In genomic region chrX:123993326-123993725, GRCh38 we compare ENCODE assay signal across 14 cellular contexts.
DNase-seq lines count a peak whose midpoint lies in the region; ATAC-seq and TF ChIP-seq lines count a peak whose summit lies in the region.
"Had no signal": no experiment of that assay in that cellular context is flagged by ENCODE, and none has a peak within 500 bp of the region (broad histone marks: within the 10 kb centered on the region; RNA-seq: fewer than 3 reads in every experiment).

No MANE protein-coding gene starts in this region.

- peak overlapping the region; percentile 52 for H3K27ac ChIP-seq in ACC112 (ENCODE audit: low read depth, low read length)
- H3K27ac ChIP-seq in HEK293 (ENCODE audit: extremely low read depth, low read depth, low read length): no peak overlapping the region
- H3K27ac ChIP-seq: SJSA1 had no signal

- CTCF ChIA-PET in HEK293 (lab: Yijun Ruan, JAX): interaction anchor here (1.5 kb wide), 1 partner anchor 17 kb away, joined by 3 read pairs; no protein-coding TSS in a partner anchor

- peaks cover 80% of the 10 kb centered on the region for H3K79me2 ChIP-seq in ACC112 (ENCODE audit: control insufficient read depth, insufficient read depth, low read length, unreplicated experiment)

- ATAC-seq in HG03378 (IDR thresholded peaks at IDR 0.05; ENCODE audit: unreplicated experiment): no peak
- ATAC-seq: WTC11 had no signal

- no peak overlapping the region for H2AFZ ChIP-seq in ACC112 (ENCODE audit: low read length, unreplicated experiment)

- DNase-seq in amniotic stem cell (lab: John Stamatoyannopoulos, UW) (peak; percentile 29), hepatic stellate cell (ENCODE audit: low spot score) (peak; percentile 33), midbrain (lab: John Stamatoyannopoulos, UW) (no peak), head of caudate nucleus (no peak), NK-92 (lab: John Stamatoyannopoulos, UW; ENCODE audit: unreplicated experiment) (no peak)
- DNase-seq: AML-193, anterior cingulate cortex, endodermal cell, naive B cell had no signal

- no peak for TF ChIP-seq CTCF in HEK293 (tag by site-specific recombination; IDR thresholded peaks at IDR 0.05)

- no peaks in the 10 kb centered on the region for H3K27me3 ChIP-seq in ACC112 (ENCODE audit: insufficient read depth, low read length)
- H3K27me3 ChIP-seq: SJSA1 had no signal

- H3K36me3 ChIP-seq in ACC112 (ENCODE audit: insufficient read depth, low read length) (no peaks in the 10 kb centered on the region), HEK293 (ENCODE audit: control insufficient read depth in 2 of 2, insufficient read depth in 1 of 2, low read length in 2 of 2) (peaks cover 0 to 3% of the 10 kb centered on the region in 2 experiments; a peak in 1 of 3 replicates)
- H3K36me3 ChIP-seq: SJSA1 had no signal

- peaks cover 23% of the 10 kb centered on the region for H3K4me1 ChIP-seq in ACC112 (ENCODE audit: control insufficient read depth, insufficient read depth, low read length, unreplicated experiment)
- H3K4me1 ChIP-seq in HEK293 (ENCODE audit: control insufficient read depth, insufficient read depth, low read length): 0 out of 2 replicates have a peak, but pooled peaks cover 3% of the 10 kb centered on the region
- H3K4me1 ChIP-seq: SJSA1 had no signal

- H3K4me3 ChIP-seq in ACC112 (ENCODE audit: low read depth, low read length) (no peak overlapping the region), HEK293 (ENCODE audit: low read depth, low read length) (no peak overlapping the region)
- H3K4me3 ChIP-seq: SJSA1 had no signal

- no peaks in the 10 kb centered on the region for H3K9me3 ChIP-seq in HEK293 (ENCODE audit: control insufficient read depth, insufficient read depth, low read depth, low read length)
- H3K9me3 ChIP-seq: SJSA1 had no signal

- intact Hi-C loops in head of caudate nucleus (cut with DNase I): no loop called here

- POLR2A ChIA-PET in HEK293 (lab: Yijun Ruan, JAX): no interaction called here

TF ChIP-seq in HEK293, 187 proteins besides CTCF, POLR2A, EP300 and RAD21:
- TF ChIP-seq ZSCAN30 (tag by site-specific recombination; IDR thresholded peaks at IDR 0.05) (peak; percentile 23; the same call in 1 of the 2 replicates), WT1 (tag by site-specific recombination; IDR thresholded peaks at IDR 0.05) (no peak)

Comparison
In these comparisons a context has a peak if more than half of its experiments do, and no peak if none do; other contexts are left out.
1. DNase-seq: peak in amniotic stem cell (single experiment) and hepatic stellate cell (single experiment); none in midbrain (single experiment), head of caudate nucleus (0 of 42) and NK-92 (single experiment).